Comparison of ENCODE assay signal across 8 cellular contexts in the genomic region with DNA sequence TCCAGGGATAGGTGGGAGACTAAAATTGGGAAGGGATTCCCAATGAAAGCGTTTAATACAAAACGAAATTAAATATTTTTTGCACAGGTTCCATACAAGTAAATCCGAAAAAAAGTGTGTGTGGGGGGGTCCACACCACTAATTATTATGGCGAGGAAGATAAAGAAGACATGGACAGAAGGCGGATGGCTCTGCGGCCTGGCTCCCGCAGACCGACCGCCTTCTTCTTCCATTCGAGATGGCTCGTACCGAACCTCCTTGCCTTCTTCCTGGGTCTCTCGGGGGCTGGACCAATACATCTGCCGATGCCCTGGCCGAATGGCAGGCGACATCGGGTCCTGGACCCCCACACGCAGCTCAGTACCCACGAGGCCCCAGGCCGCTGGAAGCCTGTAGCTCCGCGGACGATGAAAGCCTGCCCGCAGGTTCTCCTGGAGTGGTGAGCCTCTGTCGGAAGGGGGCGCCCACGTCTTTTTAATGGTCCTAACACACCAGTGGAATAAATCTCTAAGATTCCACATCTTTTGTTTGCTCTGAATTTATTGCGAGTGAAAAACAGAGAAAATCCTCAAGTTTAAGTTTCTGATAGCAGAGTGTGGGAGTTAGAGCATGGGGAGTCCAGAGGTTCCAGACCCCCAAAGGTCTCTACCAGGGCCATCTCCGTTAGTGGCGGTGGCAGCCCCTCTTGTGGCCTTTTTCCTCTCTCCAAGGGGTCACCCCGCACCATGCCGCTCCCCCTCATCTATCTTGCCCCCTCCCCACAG. TPM values are rescaled to one million over a fixed set of nuclear protein-coding genes. Genes with fewer than 3 reads are reported as not detected.
DNase-seq lines count a peak whose midpoint lies in the region; ATAC-seq and TF ChIP-seq lines count a peak whose summit lies in the region.

No MANE protein-coding gene starts in this region.

- in situ Hi-C loops in GM13976 (cut with MboI; ENCODE audit: low sequenced_read_pairs, unreplicated experiment): loop anchor here (5.0 kb wide), 1 partner anchor 73 kb away; no protein-coding TSS in a partner anchor

- H3K4me3 ChIP-seq in choroid plexus epithelial cell (ENCODE audit: low read depth, low read length): no peak overlapping the region
- no peak overlapping the region for H3K4me3 ChIP-seq in lower leg skin (ENCODE audit: low read depth, poor library complexity, severe bottlenecking)

- DNase-seq in 8988T (peak; percentile 44), GM13976 (ENCODE audit: low spot score) (peak; percentile 80), NCI-H460 (ENCODE audit: extremely low read depth, low read depth) (peak; percentile 71), choroid plexus epithelial cell (ENCODE audit: low read depth) (peak; percentile 83), lower leg skin (ENCODE audit: low spot score in 2 of 2) (peak; percentile 72 to 97)
- peak; percentile 74 to 80 for DNase-seq in activated CD4-positive, alpha-beta T cell treated with anti-CD3 and anti-CD28 coated beads for 4 hours
- DNase-seq in stimulated activated CD4-positive, alpha-beta T cell treated with anti-CD3 and anti-CD28 coated beads, TNF-alpha, amount 100 ng/mL, for 1 hour (ENCODE audit: low read depth in 3 of 3, low spot score in 1 of 3): peak; percentile 21 to 67 (median 27)

- WGBS in lower leg skin, 2 donors: 10 to 13% methylated on average over 32 of the region's 32 CpGs

- TF ChIP-seq CTCF in GM13976 (IDR thresholded peaks at IDR 0.05; ENCODE audit: borderline replicate concordance, control extremely low read depth, extremely low read depth, insufficient read depth, missing control alignments) (peak; percentile 76), choroid plexus epithelial cell (conservative IDR thresholded peaks at IDR 0.05; ENCODE audit: low read depth, low read length) (peak; percentile 80), lower leg skin (IDR thresholded peaks at IDR 0.05) (no peak)

- intact Hi-C loops in lower leg skin (cut with DNase I; ENCODE audit: low total_unique reads): no loop called here

- no peak for ATAC-seq in HG03039 (IDR thresholded peaks at IDR 0.05; ENCODE audit: unreplicated experiment)

- TF ChIP-seq POLR2A in lower leg skin (IDR thresholded peaks at IDR 0.05): no peak

RNA-seq across cellular contexts. Expression of a gene that starts 1.4 kb away (rescaled TPM):
- total RNA-seq in NCI-H460 (2014; rRNA removed; shearing (Covaris generic)): not detected in 2 replicates
- not detected in 2 replicates for polyA plus RNA-seq in NCI-H460 (2014; cell fraction: nucleus; rRNA removed)
- total RNA-seq in lower leg skin: not detected

RNA-seq across cellular contexts. Expression of a gene that starts 2.1 kb away (rescaled TPM):
- total RNA-seq in NCI-H460 (2014; rRNA removed; shearing (Covaris generic)): not detected in 2 replicates
- polyA plus RNA-seq in NCI-H460 (2014; cell fraction: nucleus; rRNA removed): not detected in 2 replicates
- not detected for total RNA-seq in lower leg skin

RNA-seq across cellular contexts. Expression of a gene that starts 4.1 kb away (rescaled TPM):
- 1.9 and 2.0 TPM in 2 replicates for total RNA-seq in NCI-H460 (2014; rRNA removed; shearing (Covaris generic))
- polyA plus RNA-seq in NCI-H460 (2014; cell fraction: nucleus; rRNA removed): 0.99 and 1.7 TPM in 2 replicates
- under 1 TPM in 3 of 4 donors, not detected in 1; 0.07 to 0.84 (median 0.08) TPM for total RNA-seq in lower leg skin

Comparison
In these comparisons a context has a peak if more than half of its experiments do, and no peak if none do; other contexts are left out.
1. DNase-seq: peak in every context shown above with its lines; median percentile 84 in lower leg skin; 83 in choroid plexus epithelial cell; 80 in GM13976; 77 in activated CD4-positive, alpha-beta T cell treated with anti-CD3 and anti-CD28 coated beads for 4 hours; 71 in NCI-H460; 44 in 8988T; 27 in stimulated activated CD4-positive, alpha-beta T cell treated with anti-CD3 and anti-CD28 coated beads, TNF-alpha, amount 100 ng/mL, for 1 hour.
2. CTCF ChIP-seq: peak in GM13976 (single experiment) and choroid plexus epithelial cell (single experiment); none in lower leg skin (0 of 3).